In genomic region chr19:46753420-46754155, GRCh38 we compare ENCODE assay signal across 8 cellular contexts. TPM values are rescaled to one million over a fixed set of nuclear protein-coding genes. Genes with fewer than 3 reads are reported as not detected.
A peak's percentile ranks its signal among the peaks of the same experiment; 100 is the strongest.
DNase-seq lines count a peak whose midpoint lies in the region; ATAC-seq lines count a peak whose summit lies in the region.

No MANE protein-coding gene starts in this region.

- peaks cover 16% of the 10 kb centered on the region for H3K4me1 Mint-ChIP-seq in activated naive CD8-positive, alpha-beta T cell treated with anti-CD3 and anti-CD28 coated beads, Interleukin-2, amount 10 ng/mL, durations not matched to agents 7 days and 5 days

- no peaks in the 10 kb centered on the region for H3K9me3 ChIP-seq in MG63

- peaks cover 8% of the 10 kb centered on the region for H3K36me3 Mint-ChIP-seq in activated naive CD8-positive, alpha-beta T cell treated with anti-CD3 and anti-CD28 coated beads, Interleukin-2, amount 10 ng/mL, durations not matched to agents 7 days and 5 days

- H3K27ac Mint-ChIP-seq in activated naive CD8-positive, alpha-beta T cell treated with anti-CD3 and anti-CD28 coated beads, Interleukin-2, amount 10 ng/mL, durations not matched to agents 7 days and 5 days = no peak overlapping the region

- H3K27me3 ChIP-seq in MG63 = no peaks in the 10 kb centered on the region

- no peaks in the 10 kb centered on the region for H3K27me3 Mint-ChIP-seq in activated naive CD8-positive, alpha-beta T cell treated with anti-CD3 and anti-CD28 coated beads, Interleukin-2, amount 10 ng/mL, durations not matched to agents 7 days and 5 days

- DNase-seq in ELF-1 (ENCODE audit: low read depth, low spot score) (peak; percentile 63), MG63 (peak; percentile 25), SW480 (ENCODE audit: low spot score) (peak; percentile 60), left colon (peak in 1 of 2 donors; percentile 85), KG1 (lab: John Stamatoyannopoulos, UW) (no peak)
- DNase-seq in activated naive CD8-positive, alpha-beta T cell treated with anti-CD3 and anti-CD28 coated beads, Interleukin-2, amount 10 ng/mL, durations not matched to agents 7 days and 5 days = peak; percentile 75
- peak; percentile 30 to 38 for DNase-seq in stimulated activated CD8-positive, alpha-beta memory T cell treated with anti-CD3 and anti-CD28 coated beads, Interleukin-7, amount 100 ng/mL, for 1 hour (ENCODE audit: low read depth in 2 of 2)

- POLR2A ChIA-PET in activated naive CD8-positive, alpha-beta T cell treated with anti-CD3 and anti-CD28 coated beads, Interleukin-2, amount 10 ng/mL, durations not matched to agents 7 days and 5 days (lab: Charles Lee) = interaction anchor here (0.8 to 2.2 kb wide), 6 partner anchors 8 to 87 kb away, joined by 3 to 9 read pairs (median 4); partner anchors contain the start of genes FKRP and SLC1A5

- no peak overlapping the region for H3K4me3 Mint-ChIP-seq in activated naive CD8-positive, alpha-beta T cell treated with anti-CD3 and anti-CD28 coated beads, Interleukin-2, amount 10 ng/mL, durations not matched to agents 7 days and 5 days

- H3K36me3 ChIP-seq in MG63 = peaks cover 32% of the 10 kb centered on the region

- H3K9me3 Mint-ChIP-seq in activated naive CD8-positive, alpha-beta T cell treated with anti-CD3 and anti-CD28 coated beads, Interleukin-2, amount 10 ng/mL, durations not matched to agents 7 days and 5 days = no peaks in the 10 kb centered on the region

- ATAC-seq in activated naive CD8-positive, alpha-beta T cell treated with anti-CD3 and anti-CD28 coated beads, Interleukin-2, amount 10 ng/mL, durations not matched to agents 7 days and 5 days (ENCODE audit: low read depth) = peak; percentile 92
- ATAC-seq in left colon (peak; percentile 57), HG03045 (IDR thresholded peaks at IDR 0.05; ENCODE audit: unreplicated experiment) (no peak)

- intact Hi-C loops in left colon (cut with DNase I, micrococcal nuclease) = no loop called here

- H3K4me3 ChIP-seq in MG63 = no peak overlapping the region

RNA-seq across cellular contexts. Expression of gene STRN4, which starts 7.3 kb away (rescaled TPM):
- 55.2 and 81.7 TPM in 2 replicates for total RNA-seq in MG63 (2014; rRNA removed; shearing (Covaris generic); ENCODE audit: low replicate concordance)
- 10 to 100 TPM; 79.2 to 87.5 TPM for total RNA-seq in activated naive CD8-positive, alpha-beta T cell treated with anti-CD3 and anti-CD28 coated beads, Interleukin-2, amount 10 ng/mL, durations not matched to agents 7 days and 5 days
- total RNA-seq in left colon = 10 to 100 TPM; 69.2 to 74.9 TPM

RNA-seq across cellular contexts. Expression of gene FKRP, which starts 7.7 kb away (rescaled TPM):
- total RNA-seq in MG63 (2014; rRNA removed; shearing (Covaris generic); ENCODE audit: low replicate concordance) = 6.5 and 18.0 TPM in 2 replicates
- total RNA-seq in activated naive CD8-positive, alpha-beta T cell treated with anti-CD3 and anti-CD28 coated beads, Interleukin-2, amount 10 ng/mL, durations not matched to agents 7 days and 5 days = 10 to 100 TPM; 17.8 to 18.1 TPM
- total RNA-seq in left colon = 10 to 100 TPM; 10.2 to 10.8 TPM

RNA-seq across cellular contexts. Expression of gene SLC1A5, which starts 34.8 kb away (rescaled TPM):
- 170 and 305 TPM in 2 replicates for total RNA-seq in MG63 (2014; rRNA removed; shearing (Covaris generic); ENCODE audit: low replicate concordance)
- 100 to 1,000 TPM; 121 to 127 TPM for total RNA-seq in activated naive CD8-positive, alpha-beta T cell treated with anti-CD3 and anti-CD28 coated beads, Interleukin-2, amount 10 ng/mL, durations not matched to agents 7 days and 5 days
- 100 to 1,000 TPM in 1 of 2 donors, 10 to 100 TPM in 1; 88.5 to 145 TPM for total RNA-seq in left colon

RNA-seq across cellular contexts. Expression of gene PRKD2, which starts 36.7 kb away (rescaled TPM):
- 8.6 and 20.4 TPM in 2 replicates for total RNA-seq in MG63 (2014; rRNA removed; shearing (Covaris generic); ENCODE audit: low replicate concordance)
- 100 to 1,000 TPM; 166 to 173 TPM for total RNA-seq in activated naive CD8-positive, alpha-beta T cell treated with anti-CD3 and anti-CD28 coated beads, Interleukin-2, amount 10 ng/mL, durations not matched to agents 7 days and 5 days
- 10 to 100 TPM; 62.5 to 64.4 TPM for total RNA-seq in left colon
